ENCODE assay signal across 1 cellular context in the genomic region with DNA sequence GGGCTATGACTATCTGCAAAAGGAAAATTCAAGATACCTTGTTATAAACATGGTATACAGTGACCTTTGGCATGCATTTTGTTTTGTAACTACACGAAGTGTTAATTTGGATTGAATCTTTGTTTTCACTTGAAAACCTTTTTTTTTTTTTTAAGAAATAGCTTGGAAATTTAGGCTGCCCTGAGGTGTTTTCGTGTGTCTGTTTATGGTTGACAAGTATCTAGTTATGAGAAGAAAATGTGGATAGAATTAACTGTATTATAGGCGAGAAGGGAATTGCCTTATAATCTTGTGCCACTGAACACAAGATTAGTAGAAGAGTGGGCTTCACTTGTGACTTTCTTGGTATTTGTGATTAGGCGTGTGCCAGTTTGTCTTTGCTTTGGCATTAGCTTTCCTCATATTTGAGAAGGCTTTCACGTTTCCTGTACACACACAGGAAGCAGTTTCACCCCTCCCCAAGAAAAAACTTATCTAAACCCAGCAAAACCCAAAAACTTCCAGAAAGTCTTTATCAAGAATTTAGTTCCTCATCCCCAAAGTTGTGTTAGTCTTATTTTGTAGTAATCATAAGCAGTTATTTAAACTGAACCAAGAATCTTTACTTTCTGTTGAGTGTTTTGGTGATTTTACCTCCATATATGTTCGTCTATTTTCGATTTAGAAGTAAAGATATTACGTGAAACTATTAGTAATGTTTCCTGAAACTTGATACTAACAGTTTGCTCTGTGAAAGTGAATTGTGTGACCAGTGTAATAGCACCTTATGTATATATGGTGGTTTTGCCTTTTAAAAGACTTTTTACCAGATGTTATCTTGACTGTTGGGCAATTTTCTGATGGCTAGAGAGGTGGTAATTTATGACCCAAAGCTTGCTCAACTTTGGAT.
TF ChIP-seq lines count a peak whose summit lies in the region.

No MANE protein-coding gene starts in this region.

TF ChIP-seq in K562, 482 proteins besides CTCF, POLR2A, EP300 and RAD21 (continued from another document and continues in another):
- TF ChIP-seq, protein P1, sequence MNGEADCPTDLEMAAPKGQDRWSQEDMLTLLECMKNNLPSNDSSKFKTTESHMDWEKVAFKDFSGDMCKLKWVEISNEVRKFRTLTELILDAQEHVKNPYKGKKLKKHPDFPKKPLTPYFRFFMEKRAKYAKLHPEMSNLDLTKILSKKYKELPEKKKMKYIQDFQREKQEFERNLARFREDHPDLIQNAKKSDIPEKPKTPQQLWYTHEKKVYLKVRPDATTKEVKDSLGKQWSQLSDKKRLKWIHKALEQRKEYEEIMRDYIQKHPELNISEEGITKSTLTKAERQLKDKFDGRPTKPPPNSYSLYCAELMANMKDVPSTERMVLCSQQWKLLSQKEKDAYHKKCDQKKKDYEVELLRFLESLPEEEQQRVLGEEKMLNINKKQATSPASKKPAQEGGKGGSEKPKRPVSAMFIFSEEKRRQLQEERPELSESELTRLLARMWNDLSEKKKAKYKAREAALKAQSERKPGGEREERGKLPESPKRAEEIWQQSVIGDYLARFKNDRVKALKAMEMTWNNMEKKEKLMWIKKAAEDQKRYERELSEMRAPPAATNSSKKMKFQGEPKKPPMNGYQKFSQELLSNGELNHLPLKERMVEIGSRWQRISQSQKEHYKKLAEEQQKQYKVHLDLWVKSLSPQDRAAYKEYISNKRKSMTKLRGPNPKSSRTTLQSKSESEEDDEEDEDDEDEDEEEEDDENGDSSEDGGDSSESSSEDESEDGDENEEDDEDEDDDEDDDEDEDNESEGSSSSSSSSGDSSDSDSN (IDR thresholded peaks at IDR 0.05; ENCODE audit: borderline replicate concordance in 1 of 2, low read depth in 2 of 2, low read length in 2 of 2): no peak
- TF ChIP-seq GATAD2B (IDR thresholded peaks at IDR 0.05; ENCODE audit: borderline replicate concordance) (peak; percentile 75), ELF2 (CRISPR knock-in tag; IDR thresholded peaks at IDR 0.05) (peak; percentile 47; the same call in 1 of the 2 replicates), HDAC6 (IDR thresholded peaks at IDR 0.05; ENCODE audit: low read depth, low read length) (no peak), SIRT6 (IDR thresholded peaks at IDR 0.05; ENCODE audit: low read depth, low read length) (no peak), ZNF316 (IDR thresholded peaks at IDR 0.05) (no peak), HLTF (IDR thresholded peaks at IDR 0.05) (no peak), ZNF124 (CRISPR knock-in tag; IDR thresholded peaks at IDR 0.05) (no peak), RBM22 (IDR thresholded peaks at IDR 0.05; ENCODE audit: low read depth, low read length, poor library complexity, severe bottlenecking) (no peak), GTF2F1 (IDR thresholded peaks at IDR 0.05; ENCODE audit: low read depth, low read length) (no peak; the same call in 1 of the 2 replicates), TBP (optimal IDR thresholded peaks at IDR 0.05; ENCODE audit: low read depth, low read length) (peak; percentile 76), FOSL1 (tag; conservative IDR thresholded peaks at IDR 0.05) (no peak; the same call in 1 of the 2 replicates), TBL1XR1 (IDR thresholded peaks at IDR 0.05; ENCODE audit: low read length in 2 of 2) (peak in 1 of 2 experiments; percentile 80; a peak in 2 of 4 replicates), ZKSCAN8 (CRISPR knock-in tag; IDR thresholded peaks at IDR 0.05) (no peak), SPI1 (IDR thresholded peaks at IDR 0.05; ENCODE audit: borderline replicate concordance, low read depth, low read length) (no peak), TRIM28 (IDR thresholded peaks at IDR 0.05) (no peak), CHCHD3 (CRISPR knock-in tag; IDR thresholded peaks at IDR 0.05) (0 out of 2 replicates have a peak, but pooled peaks have one; percentile 64), MAZ (CRISPR knock-in tag; conservative IDR thresholded peaks at IDR 0.05 in 1 of 2, IDR thresholded peaks at IDR 0.05 in 1 of 2) (peak in 1 of 2 experiments; percentile 50; a peak in 1 of 4 replicates), HIVEP1 (CRISPR knock-in tag; IDR thresholded peaks at IDR 0.05) (no peak), ESRRA (IDR thresholded peaks at IDR 0.05; ENCODE audit: borderline replicate concordance, low read depth) (peak; percentile 25; the same call in 1 of the 2 replicates), HNRNPK (IDR thresholded peaks at IDR 0.05; ENCODE audit: low read depth, low read length, poor library complexity, severe bottlenecking) (no peak), GABPB2 (CRISPR knock-in tag; conservative IDR thresholded peaks at IDR 0.05) (no peak), ZNF780A (CRISPR knock-in tag; IDR thresholded peaks at IDR 0.05) (no peak), TCF7 (IDR thresholded peaks at IDR 0.05; ENCODE audit: borderline replicate concordance) (no peak), RUNX1 (IDR thresholded peaks at IDR 0.05; ENCODE audit: low read depth) (no peak), YY1 (IDR thresholded peaks at IDR 0.05; ENCODE audit: borderline replicate concordance in 1 of 3, control insufficient read depth in 1 of 3, extremely low read depth in 1 of 3, insufficient read depth in 3 of 3, insufficient read length in 1 of 3, insufficient replicate concordance in 2 of 3, low read depth in 1 of 3, low read length in 2 of 3) (peak in 1 of 3 experiments; percentile 39), NCOA1 (IDR thresholded peaks at IDR 0.05; ENCODE audit: low read depth) (0 out of 2 replicates have a peak, but pooled peaks have one; percentile 27), CBX8 (IDR thresholded peaks at IDR 0.05; ENCODE audit: borderline replicate concordance, extremely low read depth, low read depth, low read length, poor library complexity, severe bottlenecking) (no peak), CBFA2T3 (IDR thresholded peaks at IDR 0.05) (peak; percentile 62; the same call in 1 of the 2 replicates), BRF1 (IDR thresholded peaks at IDR 0.05; ENCODE audit: borderline replicate concordance, extremely low read depth, insufficient read length) (no peak), PRPF4 (IDR thresholded peaks at IDR 0.05; ENCODE audit: insufficient read depth, low read depth, low read length, poor library complexity, severe bottlenecking) (no peak)
- TF ChIP-seq, protein P2, sequence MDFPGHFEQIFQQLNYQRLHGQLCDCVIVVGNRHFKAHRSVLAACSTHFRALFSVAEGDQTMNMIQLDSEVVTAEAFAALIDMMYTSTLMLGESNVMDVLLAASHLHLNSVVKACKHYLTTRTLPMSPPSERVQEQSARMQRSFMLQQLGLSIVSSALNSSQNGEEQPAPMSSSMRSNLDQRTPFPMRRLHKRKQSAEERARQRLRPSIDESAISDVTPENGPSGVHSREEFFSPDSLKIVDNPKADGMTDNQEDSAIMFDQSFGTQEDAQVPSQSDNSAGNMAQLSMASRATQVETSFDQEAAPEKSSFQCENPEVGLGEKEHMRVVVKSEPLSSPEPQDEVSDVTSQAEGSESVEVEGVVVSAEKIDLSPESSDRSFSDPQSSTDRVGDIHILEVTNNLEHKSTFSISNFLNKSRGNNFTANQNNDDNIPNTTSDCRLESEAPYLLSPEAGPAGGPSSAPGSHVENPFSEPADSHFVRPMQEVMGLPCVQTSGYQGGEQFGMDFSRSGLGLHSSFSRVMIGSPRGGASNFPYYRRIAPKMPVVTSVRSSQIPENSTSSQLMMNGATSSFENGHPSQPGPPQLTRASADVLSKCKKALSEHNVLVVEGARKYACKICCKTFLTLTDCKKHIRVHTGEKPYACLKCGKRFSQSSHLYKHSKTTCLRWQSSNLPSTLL (IDR thresholded peaks at IDR 0.05): no peak
- TF ChIP-seq, protein P3, sequence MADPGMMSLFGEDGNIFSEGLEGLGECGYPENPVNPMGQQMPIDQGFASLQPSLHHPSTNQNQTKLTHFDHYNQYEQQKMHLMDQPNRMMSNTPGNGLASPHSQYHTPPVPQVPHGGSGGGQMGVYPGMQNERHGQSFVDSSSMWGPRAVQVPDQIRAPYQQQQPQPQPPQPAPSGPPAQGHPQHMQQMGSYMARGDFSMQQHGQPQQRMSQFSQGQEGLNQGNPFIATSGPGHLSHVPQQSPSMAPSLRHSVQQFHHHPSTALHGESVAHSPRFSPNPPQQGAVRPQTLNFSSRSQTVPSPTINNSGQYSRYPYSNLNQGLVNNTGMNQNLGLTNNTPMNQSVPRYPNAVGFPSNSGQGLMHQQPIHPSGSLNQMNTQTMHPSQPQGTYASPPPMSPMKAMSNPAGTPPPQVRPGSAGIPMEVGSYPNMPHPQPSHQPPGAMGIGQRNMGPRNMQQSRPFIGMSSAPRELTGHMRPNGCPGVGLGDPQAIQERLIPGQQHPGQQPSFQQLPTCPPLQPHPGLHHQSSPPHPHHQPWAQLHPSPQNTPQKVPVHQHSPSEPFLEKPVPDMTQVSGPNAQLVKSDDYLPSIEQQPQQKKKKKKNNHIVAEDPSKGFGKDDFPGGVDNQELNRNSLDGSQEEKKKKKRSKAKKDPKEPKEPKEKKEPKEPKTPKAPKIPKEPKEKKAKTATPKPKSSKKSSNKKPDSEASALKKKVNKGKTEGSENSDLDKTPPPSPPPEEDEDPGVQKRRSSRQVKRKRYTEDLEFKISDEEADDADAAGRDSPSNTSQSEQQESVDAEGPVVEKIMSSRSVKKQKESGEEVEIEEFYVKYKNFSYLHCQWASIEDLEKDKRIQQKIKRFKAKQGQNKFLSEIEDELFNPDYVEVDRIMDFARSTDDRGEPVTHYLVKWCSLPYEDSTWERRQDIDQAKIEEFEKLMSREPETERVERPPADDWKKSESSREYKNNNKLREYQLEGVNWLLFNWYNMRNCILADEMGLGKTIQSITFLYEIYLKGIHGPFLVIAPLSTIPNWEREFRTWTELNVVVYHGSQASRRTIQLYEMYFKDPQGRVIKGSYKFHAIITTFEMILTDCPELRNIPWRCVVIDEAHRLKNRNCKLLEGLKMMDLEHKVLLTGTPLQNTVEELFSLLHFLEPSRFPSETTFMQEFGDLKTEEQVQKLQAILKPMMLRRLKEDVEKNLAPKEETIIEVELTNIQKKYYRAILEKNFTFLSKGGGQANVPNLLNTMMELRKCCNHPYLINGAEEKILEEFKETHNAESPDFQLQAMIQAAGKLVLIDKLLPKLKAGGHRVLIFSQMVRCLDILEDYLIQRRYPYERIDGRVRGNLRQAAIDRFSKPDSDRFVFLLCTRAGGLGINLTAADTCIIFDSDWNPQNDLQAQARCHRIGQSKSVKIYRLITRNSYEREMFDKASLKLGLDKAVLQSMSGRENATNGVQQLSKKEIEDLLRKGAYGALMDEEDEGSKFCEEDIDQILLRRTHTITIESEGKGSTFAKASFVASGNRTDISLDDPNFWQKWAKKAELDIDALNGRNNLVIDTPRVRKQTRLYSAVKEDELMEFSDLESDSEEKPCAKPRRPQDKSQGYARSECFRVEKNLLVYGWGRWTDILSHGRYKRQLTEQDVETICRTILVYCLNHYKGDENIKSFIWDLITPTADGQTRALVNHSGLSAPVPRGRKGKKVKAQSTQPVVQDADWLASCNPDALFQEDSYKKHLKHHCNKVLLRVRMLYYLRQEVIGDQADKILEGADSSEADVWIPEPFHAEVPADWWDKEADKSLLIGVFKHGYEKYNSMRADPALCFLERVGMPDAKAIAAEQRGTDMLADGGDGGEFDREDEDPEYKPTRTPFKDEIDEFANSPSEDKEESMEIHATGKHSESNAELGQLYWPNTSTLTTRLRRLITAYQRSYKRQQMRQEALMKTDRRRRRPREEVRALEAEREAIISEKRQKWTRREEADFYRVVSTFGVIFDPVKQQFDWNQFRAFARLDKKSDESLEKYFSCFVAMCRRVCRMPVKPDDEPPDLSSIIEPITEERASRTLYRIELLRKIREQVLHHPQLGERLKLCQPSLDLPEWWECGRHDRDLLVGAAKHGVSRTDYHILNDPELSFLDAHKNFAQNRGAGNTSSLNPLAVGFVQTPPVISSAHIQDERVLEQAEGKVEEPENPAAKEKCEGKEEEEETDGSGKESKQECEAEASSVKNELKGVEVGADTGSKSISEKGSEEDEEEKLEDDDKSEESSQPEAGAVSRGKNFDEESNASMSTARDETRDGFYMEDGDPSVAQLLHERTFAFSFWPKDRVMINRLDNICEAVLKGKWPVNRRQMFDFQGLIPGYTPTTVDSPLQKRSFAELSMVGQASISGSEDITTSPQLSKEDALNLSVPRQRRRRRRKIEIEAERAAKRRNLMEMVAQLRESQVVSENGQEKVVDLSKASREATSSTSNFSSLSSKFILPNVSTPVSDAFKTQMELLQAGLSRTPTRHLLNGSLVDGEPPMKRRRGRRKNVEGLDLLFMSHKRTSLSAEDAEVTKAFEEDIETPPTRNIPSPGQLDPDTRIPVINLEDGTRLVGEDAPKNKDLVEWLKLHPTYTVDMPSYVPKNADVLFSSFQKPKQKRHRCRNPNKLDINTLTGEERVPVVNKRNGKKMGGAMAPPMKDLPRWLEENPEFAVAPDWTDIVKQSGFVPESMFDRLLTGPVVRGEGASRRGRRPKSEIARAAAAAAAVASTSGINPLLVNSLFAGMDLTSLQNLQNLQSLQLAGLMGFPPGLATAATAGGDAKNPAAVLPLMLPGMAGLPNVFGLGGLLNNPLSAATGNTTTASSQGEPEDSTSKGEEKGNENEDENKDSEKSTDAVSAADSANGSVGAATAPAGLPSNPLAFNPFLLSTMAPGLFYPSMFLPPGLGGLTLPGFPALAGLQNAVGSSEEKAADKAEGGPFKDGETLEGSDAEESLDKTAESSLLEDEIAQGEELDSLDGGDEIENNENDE (IDR thresholded peaks at IDR 0.05; ENCODE audit: low read depth, low read length): no peak
- TF ChIP-seq, protein P4, sequence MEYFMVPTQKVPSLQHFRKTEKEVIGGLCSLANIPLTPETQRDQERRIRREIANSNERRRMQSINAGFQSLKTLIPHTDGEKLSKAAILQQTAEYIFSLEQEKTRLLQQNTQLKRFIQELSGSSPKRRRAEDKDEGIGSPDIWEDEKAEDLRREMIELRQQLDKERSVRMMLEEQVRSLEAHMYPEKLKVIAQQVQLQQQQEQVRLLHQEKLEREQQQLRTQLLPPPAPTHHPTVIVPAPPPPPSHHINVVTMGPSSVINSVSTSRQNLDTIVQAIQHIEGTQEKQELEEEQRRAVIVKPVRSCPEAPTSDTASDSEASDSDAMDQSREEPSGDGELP (CRISPR knock-in tag; IDR thresholded peaks at IDR 0.05; ENCODE audit: borderline replicate concordance): no peak
- TF ChIP-seq, protein P5, sequence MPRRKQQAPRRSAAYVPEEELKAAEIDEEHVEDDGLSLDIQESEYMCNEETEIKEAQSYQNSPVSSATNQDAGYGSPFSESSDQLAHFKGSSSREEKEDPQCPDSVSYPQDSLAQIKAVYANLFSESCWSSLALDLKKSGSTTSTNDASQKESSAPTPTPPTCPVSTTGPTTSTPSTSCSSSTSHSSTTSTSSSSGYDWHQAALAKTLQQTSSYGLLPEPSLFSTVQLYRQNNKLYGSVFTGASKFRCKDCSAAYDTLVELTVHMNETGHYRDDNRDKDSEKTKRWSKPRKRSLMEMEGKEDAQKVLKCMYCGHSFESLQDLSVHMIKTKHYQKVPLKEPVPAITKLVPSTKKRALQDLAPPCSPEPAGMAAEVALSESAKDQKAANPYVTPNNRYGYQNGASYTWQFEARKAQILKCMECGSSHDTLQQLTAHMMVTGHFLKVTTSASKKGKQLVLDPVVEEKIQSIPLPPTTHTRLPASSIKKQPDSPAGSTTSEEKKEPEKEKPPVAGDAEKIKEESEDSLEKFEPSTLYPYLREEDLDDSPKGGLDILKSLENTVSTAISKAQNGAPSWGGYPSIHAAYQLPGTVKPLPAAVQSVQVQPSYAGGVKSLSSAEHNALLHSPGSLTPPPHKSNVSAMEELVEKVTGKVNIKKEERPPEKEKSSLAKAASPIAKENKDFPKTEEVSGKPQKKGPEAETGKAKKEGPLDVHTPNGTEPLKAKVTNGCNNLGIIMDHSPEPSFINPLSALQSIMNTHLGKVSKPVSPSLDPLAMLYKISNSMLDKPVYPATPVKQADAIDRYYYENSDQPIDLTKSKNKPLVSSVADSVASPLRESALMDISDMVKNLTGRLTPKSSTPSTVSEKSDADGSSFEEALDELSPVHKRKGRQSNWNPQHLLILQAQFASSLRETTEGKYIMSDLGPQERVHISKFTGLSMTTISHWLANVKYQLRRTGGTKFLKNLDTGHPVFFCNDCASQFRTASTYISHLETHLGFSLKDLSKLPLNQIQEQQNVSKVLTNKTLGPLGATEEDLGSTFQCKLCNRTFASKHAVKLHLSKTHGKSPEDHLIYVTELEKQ (CRISPR knock-in tag; IDR thresholded peaks at IDR 0.05): no peak
